39 cellular contexts compared by ENCODE assay signal in the genomic region with DNA sequence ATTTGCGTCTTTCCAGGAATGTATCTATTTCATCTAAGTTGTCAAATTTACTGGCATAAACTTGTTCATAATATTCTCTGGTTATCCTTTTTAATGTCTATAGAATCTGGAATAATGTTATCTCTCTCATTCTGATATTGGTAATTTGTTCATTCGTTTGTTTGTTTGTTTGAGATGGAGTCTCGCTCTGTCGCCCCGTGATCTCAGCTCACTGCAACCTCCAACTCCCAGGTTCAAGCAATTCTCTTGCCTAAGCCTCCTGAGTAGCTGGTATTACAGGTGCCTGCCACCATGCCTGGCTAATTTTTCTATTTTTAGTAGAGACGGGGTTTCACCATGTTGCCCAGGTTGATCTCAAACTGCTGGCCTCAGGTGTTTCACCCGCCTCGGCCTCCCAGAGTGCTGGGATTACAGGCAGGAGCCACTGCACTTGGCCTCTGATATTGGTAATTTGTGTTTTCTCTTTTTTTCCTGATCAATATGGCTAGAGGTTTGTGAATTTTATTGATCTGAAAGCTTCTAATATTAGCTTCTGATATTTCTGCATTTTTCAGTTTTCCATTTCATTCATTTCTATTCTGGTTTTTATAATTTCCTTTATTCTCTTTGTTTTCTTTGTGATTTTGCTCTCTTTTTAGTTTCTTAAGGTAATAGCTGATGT.
"Had no signal": no experiment of that assay in that cellular context is flagged by ENCODE, and none has a peak within 500 bp of the region (broad histone marks: within the 10 kb centered on the region; RNA-seq: fewer than 3 reads in every experiment).

No MANE protein-coding gene starts in this region.

- H3K9me3 ChIP-seq: ascending aorta had no signal

- H3K4me3 ChIP-seq: ascending aorta, cardiac muscle cell had no signal

- FAIRE-seq: bronchial epithelial cell had no signal

- H3K36me3 ChIP-seq: ascending aorta, cardiac muscle cell, WERI-Rb-1 had no signal

- H3K27me3 ChIP-seq: ascending aorta, cardiac muscle cell had no signal

- DNase-seq: activated CD4-positive, alpha-beta memory T cell treated with anti-CD3 and anti-CD28 coated beads, Interleukin-2, amount 10 ng/mL, durations not matched to agents 7 days and 5 days; activated CD4-positive, alpha-beta T cell treated with anti-CD3 and anti-CD28 coated beads for 1 hour; activated CD4-positive, alpha-beta T cell treated with anti-CD3 and anti-CD28 coated beads for 36 hours; activated CD4-positive, alpha-beta T cell treated with anti-CD3 and anti-CD28 coated beads for 48 hours; activated CD4-positive, alpha-beta T cell treated with anti-CD3 and anti-CD28 coated beads, Interleukin-2, amount 10 ng/mL, durations not matched to agents 7 days and 5 days; activated CD4-positive, alpha-beta T cell treated with anti-CD3 and anti-CD28 coated beads, Interleukin-2, amount 50 U/mL, for 48 hours; activated CD4-positive, CD25-positive, alpha-beta regulatory T cell; activated CD8-positive, alpha-beta memory T cell treated with anti-CD3 and anti-CD28 coated beads for 24 hours; activated CD8-positive, alpha-beta memory T cell treated with anti-CD3 and anti-CD28 coated beads, Interleukin-2, amount 10 ng/mL, durations not matched to agents 7 days and 5 days; activated CD8-positive, alpha-beta memory T cell treated with anti-CD3 and anti-CD28 coated beads, Interleukin-2, amount 50 U/mL, for 48 hours; activated CD8-positive, alpha-beta T cell treated with anti-CD3 and anti-CD28 coated beads, Interleukin-2, amount 10 ng/mL, durations not matched to agents 7 days and 5 days; activated effector memory CD4-positive, alpha-beta T cell treated with Interleukin-2 at 50 U/mL for 16 hours; activated gamma-delta T cell; activated naive CD4-positive, alpha-beta T cell treated with anti-CD3 and anti-CD28 coated beads, Interleukin-2, amount 10 ng/mL, durations not matched to agents 7 days and 5 days; activated naive CD4-positive, alpha-beta T cell treated with Interleukin-2 at 50 U/mL for 16 hours; activated naive CD8-positive, alpha-beta T cell treated with anti-CD3 and anti-CD28 coated beads, Interleukin-2, amount 10 ng/mL, durations not matched to agents 7 days and 5 days; activated naive CD8-positive, alpha-beta T cell treated with anti-CD3 and anti-CD28 coated beads, Interleukin-2, amount 50 U/mL, for 24 hours; activated T-cell treated with anti-CD3 and anti-CD28 coated beads, Interleukin-2, amount 50 U/mL, for 24 hours; activated T-cell treated with anti-CD3 and anti-CD28 coated beads, Interleukin-2, amount 50 U/mL, for 48 hours; amygdala; anterior cingulate cortex; caudate nucleus; cerebellar nuclear complex; T-helper 1 cell; T-helper 2 cell; T-helper 9 cell; WERI-Rb-1 had no signal

- H3K4me1 ChIP-seq: ascending aorta had no signal

- H3K9me3 Mint-ChIP-seq: activated CD4-positive, alpha-beta memory T cell treated with anti-CD3 and anti-CD28 coated beads, Interleukin-2, amount 10 ng/mL, durations not matched to agents 7 days and 5 days; activated CD4-positive, alpha-beta T cell treated with anti-CD3 and anti-CD28 coated beads, Interleukin-2, amount 10 ng/mL, durations not matched to agents 7 days and 5 days; activated naive CD4-positive, alpha-beta T cell treated with anti-CD3 and anti-CD28 coated beads, Interleukin-2, amount 10 ng/mL, durations not matched to agents 7 days and 5 days; activated naive CD4-positive, alpha-beta T cell treated with anti-CD3 and anti-CD28 coated beads, Interleukin-2, amount 50 U/mL, for 24 hours; activated naive CD8-positive, alpha-beta T cell treated with anti-CD3 and anti-CD28 coated beads, Interleukin-2, amount 10 ng/mL, durations not matched to agents 7 days and 5 days; activated naive CD8-positive, alpha-beta T cell treated with anti-CD3 and anti-CD28 coated beads, Interleukin-2, amount 50 U/mL, for 24 hours; activated T-cell treated with anti-CD3 and anti-CD28 coated beads, Interleukin-2, amount 50 U/mL, for 24 hours; activated T-helper 2 cell treated with anti-CD3 and anti-CD28 coated beads, Interferon-gamma antibody, Interleukin-2, Interleukin-4, amounts not matched to agents 10 μg/mL and 5 μg/mL and 100 μg/mL, durations not matched to agents 14 hours and 24 hours and 36 hours; central memory CD8-positive, alpha-beta T cell; T-helper 1 cell treated with Interleukin-12 subunit alpha and Interleukin-12 subunit beta and Interleukin-4 antibody, amounts not matched to agents 30 μg/mL and 1 μg/mL, for 36 hours; T-helper 2 cell treated with Interferon-gamma antibody and Interleukin-4, amounts not matched to agents 5 μg/mL and 100 μg/mL, for 36 hours; WTC11 had no signal

- H3K27ac ChIP-seq: ascending aorta, cardiac muscle cell, WERI-Rb-1 had no signal

- ATAC-seq: activated CD4-positive, alpha-beta T cell treated with anti-CD3 and anti-CD28 coated beads for 36 hours; activated CD4-positive, CD25-positive, alpha-beta regulatory T cell treated with anti-CD3 and anti-CD28 coated beads, Interleukin-2, amount 50 U/mL, for 24 hours; activated CD8-positive, alpha-beta memory T cell treated with anti-CD3 and anti-CD28 coated beads, Interleukin-2, amount 10 ng/mL, durations not matched to agents 7 days and 5 days; activated CD8-positive, alpha-beta T cell treated with anti-CD3 and anti-CD28 coated beads, Interleukin-2, amount 10 ng/mL, durations not matched to agents 7 days and 5 days; activated naive CD8-positive, alpha-beta T cell treated with anti-CD3 and anti-CD28 coated beads, Interleukin-2, amount 50 U/mL, for 24 hours; WTC11 had no signal

- H3K4me1 Mint-ChIP-seq: activated CD4-positive, alpha-beta memory T cell treated with anti-CD3 and anti-CD28 coated beads, Interleukin-2, amount 10 ng/mL, durations not matched to agents 7 days and 5 days; activated CD4-positive, alpha-beta T cell treated with anti-CD3 and anti-CD28 coated beads for 36 hours; activated CD4-positive, alpha-beta T cell treated with anti-CD3 and anti-CD28 coated beads, Interleukin-2, amount 10 ng/mL, durations not matched to agents 7 days and 5 days; activated CD8-positive, alpha-beta memory T cell treated with anti-CD3 and anti-CD28 coated beads, Interleukin-2, amount 10 ng/mL, durations not matched to agents 7 days and 5 days; activated naive CD4-positive, alpha-beta T cell treated with anti-CD3 and anti-CD28 coated beads, Interleukin-2, amount 10 ng/mL, durations not matched to agents 7 days and 5 days; activated naive CD4-positive, alpha-beta T cell treated with anti-CD3 and anti-CD28 coated beads, Interleukin-2, amount 50 U/mL, for 24 hours; activated naive CD8-positive, alpha-beta T cell treated with anti-CD3 and anti-CD28 coated beads, Interleukin-2, amount 10 ng/mL, durations not matched to agents 7 days and 5 days; activated naive CD8-positive, alpha-beta T cell treated with anti-CD3 and anti-CD28 coated beads, Interleukin-2, amount 50 U/mL, for 24 hours; brain; central memory CD8-positive, alpha-beta T cell; WTC11 had no signal

- H3K4me3 Mint-ChIP-seq: activated CD4-positive, alpha-beta memory T cell treated with anti-CD3 and anti-CD28 coated beads, Interleukin-2, amount 10 ng/mL, durations not matched to agents 7 days and 5 days; activated CD4-positive, alpha-beta T cell treated with anti-CD3 and anti-CD28 coated beads for 36 hours; activated CD4-positive, alpha-beta T cell treated with anti-CD3 and anti-CD28 coated beads, Interleukin-2, amount 10 ng/mL, durations not matched to agents 7 days and 5 days; activated CD8-positive, alpha-beta memory T cell treated with anti-CD3 and anti-CD28 coated beads, Interleukin-2, amount 10 ng/mL, durations not matched to agents 7 days and 5 days; activated CD8-positive, alpha-beta T cell treated with anti-CD3 and anti-CD28 coated beads, Interleukin-2, amount 10 ng/mL, durations not matched to agents 7 days and 5 days; activated naive CD4-positive, alpha-beta T cell treated with anti-CD3 and anti-CD28 coated beads, Interleukin-2, amount 10 ng/mL, durations not matched to agents 7 days and 5 days; activated naive CD4-positive, alpha-beta T cell treated with anti-CD3 and anti-CD28 coated beads, Interleukin-2, amount 50 U/mL, for 24 hours; activated naive CD8-positive, alpha-beta T cell; activated naive CD8-positive, alpha-beta T cell treated with anti-CD3 and anti-CD28 coated beads, Interleukin-2, amount 10 ng/mL, durations not matched to agents 7 days and 5 days; activated naive CD8-positive, alpha-beta T cell treated with anti-CD3 and anti-CD28 coated beads, Interleukin-2, amount 50 U/mL, for 24 hours; activated T-cell treated with anti-CD3 and anti-CD28 coated beads, Interleukin-2, amount 50 U/mL, for 24 hours; brain; central memory CD8-positive, alpha-beta T cell; T-helper 1 cell treated with Interleukin-12 subunit alpha and Interleukin-12 subunit beta and Interleukin-4 antibody, amounts not matched to agents 30 μg/mL and 1 μg/mL, for 36 hours; T-helper 2 cell treated with Interferon-gamma antibody and Interleukin-4, amounts not matched to agents 5 μg/mL and 100 μg/mL, for 36 hours; WTC11 had no signal

- H3K27ac Mint-ChIP-seq: activated CD4-positive, alpha-beta memory T cell treated with anti-CD3 and anti-CD28 coated beads, Interleukin-2, amount 10 ng/mL, durations not matched to agents 7 days and 5 days; activated CD4-positive, alpha-beta T cell treated with anti-CD3 and anti-CD28 coated beads for 36 hours; activated CD4-positive, alpha-beta T cell treated with anti-CD3 and anti-CD28 coated beads, Interleukin-2, amount 10 ng/mL, durations not matched to agents 7 days and 5 days; activated CD8-positive, alpha-beta memory T cell treated with anti-CD3 and anti-CD28 coated beads, Interleukin-2, amount 10 ng/mL, durations not matched to agents 7 days and 5 days; activated CD8-positive, alpha-beta T cell treated with anti-CD3 and anti-CD28 coated beads, Interleukin-2, amount 10 ng/mL, durations not matched to agents 7 days and 5 days; activated naive CD4-positive, alpha-beta T cell treated with anti-CD3 and anti-CD28 coated beads, Interleukin-2, amount 10 ng/mL, durations not matched to agents 7 days and 5 days; activated naive CD4-positive, alpha-beta T cell treated with anti-CD3 and anti-CD28 coated beads, Interleukin-2, amount 50 U/mL, for 24 hours; activated naive CD8-positive, alpha-beta T cell; activated naive CD8-positive, alpha-beta T cell treated with anti-CD3 and anti-CD28 coated beads, Interleukin-2, amount 10 ng/mL, durations not matched to agents 7 days and 5 days; activated naive CD8-positive, alpha-beta T cell treated with anti-CD3 and anti-CD28 coated beads, Interleukin-2, amount 50 U/mL, for 24 hours; activated T-cell treated with anti-CD3 and anti-CD28 coated beads, Interleukin-2, amount 50 U/mL, for 24 hours; activated T-helper 2 cell treated with anti-CD3 and anti-CD28 coated beads, Interferon-gamma antibody, Interleukin-2, Interleukin-4, amounts not matched to agents 10 μg/mL and 5 μg/mL and 100 μg/mL, durations not matched to agents 14 hours and 24 hours and 36 hours; brain; T-helper 1 cell treated with Interleukin-12 subunit alpha and Interleukin-12 subunit beta and Interleukin-4 antibody, amounts not matched to agents 30 μg/mL and 1 μg/mL, for 36 hours; T-helper 2 cell treated with Interferon-gamma antibody and Interleukin-4, amounts not matched to agents 5 μg/mL and 100 μg/mL, for 36 hours; WTC11 had no signal

- H3K36me3 Mint-ChIP-seq: activated CD8-positive, alpha-beta memory T cell treated with anti-CD3 and anti-CD28 coated beads, Interleukin-2, amount 10 ng/mL, durations not matched to agents 7 days and 5 days; activated naive CD4-positive, alpha-beta T cell treated with anti-CD3 and anti-CD28 coated beads, Interleukin-2, amount 10 ng/mL, durations not matched to agents 7 days and 5 days; activated naive CD4-positive, alpha-beta T cell treated with anti-CD3 and anti-CD28 coated beads, Interleukin-2, amount 50 U/mL, for 24 hours; activated naive CD8-positive, alpha-beta T cell; activated naive CD8-positive, alpha-beta T cell treated with anti-CD3 and anti-CD28 coated beads, Interleukin-2, amount 10 ng/mL, durations not matched to agents 7 days and 5 days; brain; WTC11 had no signal
